Comparison of ENCODE assay signal across 10 cellular contexts in the genomic region with DNA sequence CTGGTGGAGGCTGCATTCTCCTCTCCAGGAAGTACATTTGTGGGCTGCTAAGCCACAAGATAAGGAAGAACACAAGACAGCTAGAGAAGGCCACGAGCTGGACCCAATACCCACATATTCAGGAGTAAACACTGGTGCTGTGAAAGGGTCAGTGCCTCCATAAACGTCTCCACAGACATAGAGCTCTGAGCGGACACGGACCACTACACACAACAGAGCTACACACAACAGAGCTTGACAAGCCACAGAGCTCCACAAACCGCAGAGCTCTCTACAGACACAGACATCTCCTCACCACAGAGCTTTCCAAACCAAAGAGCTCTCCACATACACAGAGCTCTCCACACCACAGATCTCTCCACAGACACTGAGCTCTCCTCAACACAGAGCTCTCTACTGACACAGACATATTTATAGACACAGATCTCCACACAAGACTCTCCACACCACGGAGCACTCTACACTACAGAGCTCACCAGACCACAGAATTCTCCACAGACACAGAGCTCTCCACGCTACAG. TPM values are rescaled to one million over a fixed set of nuclear protein-coding genes. Genes with fewer than 3 reads are reported as not detected.
DNase-seq lines count a peak whose midpoint lies in the region; ATAC-seq and TF ChIP-seq lines count a peak whose summit lies in the region.
"Had no signal": no experiment of that assay in that cellular context is flagged by ENCODE, and none has a peak within 500 bp of the region (broad histone marks: within the 10 kb centered on the region; RNA-seq: fewer than 3 reads in every experiment).

No MANE protein-coding gene starts in this region.

- no peak overlapping the region for H3K9ac ChIP-seq in MM.1S (ENCODE audit: low read length)

- H3K4me3 ChIP-seq in CD8-positive, alpha-beta T cell (ENCODE audit: low read depth, low read length): no peak overlapping the region
- H3K4me3 ChIP-seq in MM.1S (ENCODE audit: low read length) (no peak overlapping the region), psoas muscle (no peak overlapping the region)

- H3K9me3 ChIP-seq in CD8-positive, alpha-beta T cell (ENCODE audit: low read length): peaks cover 8% of the 10 kb centered on the region
- H3K9me3 ChIP-seq in MM.1S (replicated peaks; ENCODE audit: insufficient read depth, low read length): no peaks in the 10 kb centered on the region
- H3K9me3 ChIP-seq in psoas muscle: no peaks in the 10 kb centered on the region

- H3K79me2 ChIP-seq in MM.1S (ENCODE audit: low read length): no peaks in the 10 kb centered on the region

- H3K4me3 Mint-ChIP-seq in CD8-positive, alpha-beta T cell: peak overlapping the region; percentile 2
- H3K4me3 Mint-ChIP-seq: dendritic cell treated with granulocyte-macrophage colony-stimulating factor and Interleukin-4, amounts not matched to agents 40 ng/mL and 50 ng/mL, for 4 days had no signal

- no peaks in the 10 kb centered on the region for H3K27me3 ChIP-seq in CD8-positive, alpha-beta T cell (ENCODE audit: insufficient read depth, low read length)
- H3K27me3 ChIP-seq in MM.1S (replicated peaks; ENCODE audit: insufficient read depth, low read length) (no peaks in the 10 kb centered on the region; the same call in 1 of the 2 replicates), psoas muscle (ENCODE audit: insufficient read depth in 3 of 3, low read length in 2 of 3) (peaks cover 0 to 32% (median 0%) of the 10 kb centered on the region in 3 donors)

- peaks cover 6% of the 10 kb centered on the region; the same call in 1 of the 2 replicates for H3F3A ChIP-seq in MM.1S (ENCODE audit: insufficient read depth, low read length)

- intact Hi-C loops in CD8-positive, alpha-beta T cell (cut with DNase I, micrococcal nuclease): no loop called here
- intact Hi-C loops in psoas muscle (cut with DNase I): no loop called here

- peaks cover 54% of the 10 kb centered on the region for H3K4me1 ChIP-seq in CD8-positive, alpha-beta T cell (ENCODE audit: insufficient read depth, low read length)
- peaks cover 8% of the 10 kb centered on the region for H3K4me1 ChIP-seq in MM.1S (ENCODE audit: low read length)
- no peaks in the 10 kb centered on the region for H3K4me1 ChIP-seq in psoas muscle

- 70 to 74% (median 71%) methylated on average over 7 of the region's 7 CpGs for WGBS in psoas muscle, 3 donors

- no peaks in the 10 kb centered on the region for H3K9me2 ChIP-seq in MM.1S (replicated peaks; ENCODE audit: insufficient read depth, low read length)

- no peak for DNase-seq in CD8-positive, alpha-beta T cell
- DNase-seq in MM.1S (peak; percentile 10), ecto neural progenitor cell (ENCODE audit: low spot score) (peak; percentile 29), activated gamma-delta T cell treated with Interleukin-2 at 50 U/mL for 16 hours (no peak), NCI-H187 treated with DMSO at 0.1 percent for 48 hours (lab: John Stamatoyannopoulos, UW) (no peak), psoas muscle (no peak)
- no peak for DNase-seq in effector CD4-positive, alpha-beta T cell
- DNase-seq: NCI-H69 had no signal

- H3K27ac Mint-ChIP-seq in CD8-positive, alpha-beta T cell: no peak overlapping the region
- H3K27ac Mint-ChIP-seq: dendritic cell treated with granulocyte-macrophage colony-stimulating factor and Interleukin-4, amounts not matched to agents 40 ng/mL and 50 ng/mL, for 4 days had no signal

- peaks cover 7% of the 10 kb centered on the region for H3K9me3 Mint-ChIP-seq in CD8-positive, alpha-beta T cell
- H3K9me3 Mint-ChIP-seq: dendritic cell treated with granulocyte-macrophage colony-stimulating factor and Interleukin-4, amounts not matched to agents 40 ng/mL and 50 ng/mL, for 4 days had no signal

- CTCF ChIA-PET in CD8-positive, alpha-beta T cell (lab: Charles Lee): interaction anchor here (1.4 to 5.1 kb wide), 4 partner anchors 14 to 55 kb away, joined by 3 to 52 read pairs (median 12); no protein-coding TSS in a partner anchor

- H4K20me1 ChIP-seq in MM.1S (ENCODE audit: insufficient read depth, low read length): no peaks in the 10 kb centered on the region

- no peak overlapping the region for H3K27ac ChIP-seq in CD8-positive, alpha-beta T cell (ENCODE audit: low read depth, low read length)
- no peak overlapping the region for H3K27ac ChIP-seq in MM.1S (ENCODE audit: low read length)
- no peak overlapping the region for H3K27ac ChIP-seq in psoas muscle

- peaks cover 51% of the 10 kb centered on the region for H3K4me1 Mint-ChIP-seq in CD8-positive, alpha-beta T cell (ENCODE audit: low read depth)

- H3K36me3 Mint-ChIP-seq in CD8-positive, alpha-beta T cell: no peaks in the 10 kb centered on the region

- POLR2A ChIA-PET in CD8-positive, alpha-beta T cell (lab: Charles Lee): interaction anchor here (0.6 kb wide), 1 partner anchor 286 kb away, joined by 3 read pairs; no protein-coding TSS in a partner anchor

- no peaks in the 10 kb centered on the region for H3K36me3 ChIP-seq in CD8-positive, alpha-beta T cell (ENCODE audit: insufficient read depth, low read length)
- H3K36me3 ChIP-seq in MM.1S (replicated peaks; ENCODE audit: insufficient read depth, low read length): no peaks in the 10 kb centered on the region
- no peaks in the 10 kb centered on the region for H3K36me3 ChIP-seq in psoas muscle (ENCODE audit: insufficient read depth in 1 of 2, low read depth in 1 of 2)

- no peak overlapping the region for H3K4me2 ChIP-seq in MM.1S (ENCODE audit: low read depth, low read length)

- peak; percentile 8 for ATAC-seq in CD8-positive, alpha-beta T cell
- ATAC-seq in GM19397 (IDR thresholded peaks at IDR 0.05; ENCODE audit: unreplicated experiment): peak; percentile 43
- no peak for ATAC-seq in psoas muscle

- TF ChIP-seq CTCF in CD8-positive, alpha-beta T cell (IDR thresholded peaks at IDR 0.05): no peak
- TF ChIP-seq CTCF in MM.1S (IDR thresholded peaks at IDR 0.05; ENCODE audit: low read length): no peak
- TF ChIP-seq CTCF in psoas muscle (IDR thresholded peaks at IDR 0.05): no peak

- H2AFZ ChIP-seq in MM.1S (ENCODE audit: low read length): no peak overlapping the region

- peaks cover 38% of the 10 kb centered on the region for H3K27me3 Mint-ChIP-seq in CD8-positive, alpha-beta T cell (ENCODE audit: low read depth)

RNA-seq across cellular contexts. Expression of a gene that starts 51.9 kb away (rescaled TPM):
- total RNA-seq in CD8-positive, alpha-beta T cell: 10 to 100 TPM; 21.2 to 23.2 TPM
- 10 to 100 TPM in 3 of 4 donors, 1 to 10 TPM in 1; 9.4 to 11.8 (median 11.2) TPM for total RNA-seq in psoas muscle
- 10 to 100 TPM in 2 of 3 donors, 1 to 10 TPM in 1; 7.9 to 13.3 (median 11.4) TPM for polyA plus RNA-seq in psoas muscle

RNA-seq across cellular contexts. Expression of a gene that starts 52.0 kb away (rescaled TPM):
- 1 to 10 TPM; 3.6 to 3.7 TPM for total RNA-seq in CD8-positive, alpha-beta T cell
- total RNA-seq in psoas muscle: 1 to 10 TPM in 2 of 4 donors, under 1 TPM in 2; 0.73 to 1.3 (median 0.90) TPM
- polyA plus RNA-seq in psoas muscle: 1 to 10 TPM in 2 of 3 donors, under 1 TPM in 1; 0.93 to 2.8 (median 1.4) TPM

Comparison
In these comparisons a context has a peak if more than half of its experiments do, and no peak if none do; other contexts are left out.
1. ATAC-seq: peak in CD8-positive, alpha-beta T cell (single experiment) and GM19397 (single experiment); none in psoas muscle (0 of 4).
2. DNase-seq: peak in MM.1S (single experiment) and ecto neural progenitor cell (single experiment); none in CD8-positive, alpha-beta T cell (0 of 7), activated gamma-delta T cell treated with Interleukin-2 at 50 U/mL for 16 hours (single experiment), NCI-H187 treated with DMSO at 0.1 percent for 48 hours (single experiment), effector CD4-positive, alpha-beta T cell (single experiment) and psoas muscle (0 of 2).